In genomic region chr1:202810615-202811295, GRCh38 we compare ENCODE assay signal across 8 cellular contexts. TPM values are rescaled to one million over a fixed set of nuclear protein-coding genes. Genes with fewer than 3 reads are reported as not detected.
A peak's percentile ranks its signal among the peaks of the same experiment; 100 is the strongest.
DNase-seq lines count a peak whose midpoint lies in the region; ATAC-seq and TF ChIP-seq lines count a peak whose summit lies in the region.

TSS of gene PCAT6 (plus strand) at chr1:202810954.

- peaks cover 2% of the 10 kb centered on the region for H3K36me3 Mint-ChIP-seq in activated B cell treated with CpG ODN at 0.5 μM for 24 hours (ENCODE audit: low read depth)

- TF ChIP-seq CTCF in activated B cell treated with CpG ODN at 0.5 μM for 24 hours (IDR thresholded peaks at IDR 0.05) = no peak

- CTCF ChIA-PET in activated B cell treated with CpG ODN at 0.5 μM for 24 hours (lab: Charles Lee) = interaction anchor here (1.0 kb wide), 1 partner anchor 188 kb away, joined by 3 read pairs; no protein-coding TSS in a partner anchor

- peak within 1 kb of the TSS; percentile 80 for H3K27ac Mint-ChIP-seq in activated B cell treated with CpG ODN at 0.5 μM for 24 hours

- H3K27me3 ChIP-seq in ACC112 (ENCODE audit: insufficient read depth, low read length) = no peaks in the 10 kb centered on the region

- no peaks in the 10 kb centered on the region for H3K27me3 Mint-ChIP-seq in activated B cell treated with CpG ODN at 0.5 μM for 24 hours

- H3K4me3 ChIP-seq in ACC112 (ENCODE audit: low read depth, low read length) = peak within 1 kb of the TSS; percentile 87

- peaks cover 25% of the 10 kb centered on the region for H3K79me2 ChIP-seq in ACC112 (ENCODE audit: control insufficient read depth, insufficient read depth, low read length, unreplicated experiment)

- peak; percentile 97 for DNase-seq in NCI-H2227 (lab: John Stamatoyannopoulos, UW; ENCODE audit: unreplicated experiment)
- peak; percentile 88 for DNase-seq in activated B cell treated with CpG ODN at 0.5 μM for 24 hours
- DNase-seq in caudate nucleus (lab: John Stamatoyannopoulos, UW) = peak in 60 of 61 donors; percentile 62 to 94 (median 86)
- DNase-seq in inferior parietal cortex (ENCODE audit: extremely low spot score) = peak; percentile 94
- peak; percentile 82 for DNase-seq in smooth muscle cell of the brain vasculature (ENCODE audit: low read depth, low spot score)

- H3K4me1 ChIP-seq in ACC112 (ENCODE audit: control insufficient read depth, insufficient read depth, low read length, unreplicated experiment) = peaks cover 12% of the 10 kb centered on the region

- peaks cover 36% of the 10 kb centered on the region for H3K4me1 Mint-ChIP-seq in activated B cell treated with CpG ODN at 0.5 μM for 24 hours

- H2AFZ ChIP-seq in ACC112 (ENCODE audit: low read length, unreplicated experiment) = peak within 1 kb of the TSS; percentile 85

- no peaks in the 10 kb centered on the region for H3K9me3 Mint-ChIP-seq in activated B cell treated with CpG ODN at 0.5 μM for 24 hours

- POLR2A ChIA-PET in activated B cell treated with CpG ODN at 0.5 μM for 24 hours (lab: Charles Lee) = interaction anchor here (0.6 to 1.9 kb wide), 4 partner anchors 74 to 196 kb away, joined by 3 to 10 read pairs (median 6); partner anchors contain the start of genes RABIF and TMEM183A

- peak; percentile 76 for ATAC-seq in GM18868 (IDR thresholded peaks at IDR 0.05; ENCODE audit: unreplicated experiment)
- peak; percentile 69 for ATAC-seq in HG03108 (IDR thresholded peaks at IDR 0.05; ENCODE audit: unreplicated experiment)
- ATAC-seq in activated B cell treated with CpG ODN at 0.5 μM for 24 hours (ENCODE audit: low read depth) = peak; percentile 82

- peak within 1 kb of the TSS; percentile 93 for H3K4me3 Mint-ChIP-seq in activated B cell treated with CpG ODN at 0.5 μM for 24 hours

- intact Hi-C loops in activated B cell treated with CpG ODN at 0.5 μM for 24 hours (cut with micrococcal nuclease) = loop anchor here (1.0 to 5.0 kb wide), 5 partner anchors 50 to 648 kb away; partner anchors contain the start of genes PPP1R12B, PTPN7 and TMEM183A

- H3K36me3 ChIP-seq in ACC112 (ENCODE audit: insufficient read depth, low read length) = no peaks in the 10 kb centered on the region

- peak within 1 kb of the TSS; percentile 26 for H3K27ac ChIP-seq in ACC112 (ENCODE audit: low read depth, low read length)
- peak within 1 kb of the TSS; percentile 71 for H3K27ac ChIP-seq in caudate nucleus (ENCODE audit: low read depth, low read length)

RNA-seq across cellular contexts. Expression of gene PCAT6, which starts in this region (rescaled TPM):
- 0.67 and 0.83 TPM in 2 replicates for total RNA-seq in activated B cell treated with CpG ODN at 0.5 μM for 24 hours

Comparison
In these comparisons a context has a peak if more than half of its experiments do, and no peak if none do; other contexts are left out.
1. Peak in every context shown above with its lines: DNase-seq, ATAC-seq, H3K4me3 ChIP-seq and H3K27ac ChIP-seq.
2. Peak in DNase-seq and ATAC-seq in activated B cell treated with CpG ODN at 0.5 μM for 24 hours; RNA of the gene not detected or under 1 TPM.